Comparison of ENCODE assay signal across 9 cellular contexts in the genomic region with DNA sequence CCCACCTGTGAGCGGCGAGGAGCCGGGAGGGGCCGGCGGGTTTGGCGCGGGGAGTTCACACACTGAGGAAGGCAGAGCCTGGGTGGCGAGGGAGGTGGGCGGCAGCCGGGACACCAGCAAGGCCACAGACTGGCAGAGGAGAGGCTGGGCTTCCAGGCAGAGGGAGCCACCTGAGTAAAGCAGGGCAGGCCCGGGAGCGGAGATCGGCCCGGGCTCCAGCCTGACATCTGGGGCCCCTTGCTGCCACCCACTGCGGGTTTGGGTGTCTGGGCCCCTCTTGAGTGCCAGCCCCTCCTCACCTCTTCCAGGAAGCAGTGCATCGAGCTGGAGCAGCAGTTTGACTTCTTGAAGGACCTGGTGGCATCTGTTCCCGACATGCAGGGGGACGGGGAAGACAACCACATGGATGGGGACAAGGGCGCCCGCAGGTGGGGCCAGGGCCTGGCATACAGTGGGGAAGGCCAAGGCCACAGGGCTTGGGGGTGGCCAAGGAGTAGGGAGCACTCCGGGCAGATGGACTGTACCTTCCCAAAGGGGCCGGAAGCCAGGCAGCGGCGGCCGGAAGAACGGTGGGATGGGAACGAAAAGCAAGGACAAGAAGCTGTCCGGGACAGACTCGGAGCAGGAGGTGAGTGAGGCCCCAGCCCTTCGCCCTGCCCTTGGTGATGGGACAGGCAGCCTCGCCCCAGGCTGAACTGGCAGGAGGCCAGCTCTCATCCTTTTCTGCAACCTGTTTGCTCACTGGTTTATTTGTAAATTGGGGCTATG. TPM values are rescaled to one million over a fixed set of nuclear protein-coding genes. Genes with fewer than 3 reads are reported as not detected.
DNase-seq lines count a peak whose midpoint lies in the region; ATAC-seq and TF ChIP-seq lines count a peak whose summit lies in the region.
"Had no signal": no experiment of that assay in that cellular context is flagged by ENCODE, and none has a peak within 500 bp of the region (broad histone marks: within the 10 kb centered on the region; RNA-seq: fewer than 3 reads in every experiment).

No MANE protein-coding gene starts in this region.

- peak overlapping the region; percentile 47 to 71 for H3K9ac ChIP-seq in mucosa of rectum (ENCODE audit: low read depth in 1 of 2, low read length in 2 of 2)

- DNase-seq in EL (peak; percentile 26), breast epithelium (ENCODE audit: low spot score in 2 of 2) (peak in 1 of 2 donors; percentile 57), aorta (peak in 1 of 2 donors; percentile 72), NCI-H146 treated with DMSO at 0.1 percent for 48 hours (lab: John Stamatoyannopoulos, UW; ENCODE audit: unreplicated experiment) (no peak), NCI-H2081 (lab: John Stamatoyannopoulos, UW) (no peak)

- H3K4me1 ChIP-seq in breast epithelium = peaks cover 9 to 29% of the 10 kb centered on the region in 2 donors
- H3K4me1 ChIP-seq in mucosa of rectum (ENCODE audit: control insufficient read depth in 2 of 2, insufficient read depth in 2 of 2, low read length in 2 of 2) = peaks cover 31 to 32% of the 10 kb centered on the region in 2 donors
- H3K4me1 ChIP-seq in aorta (ENCODE audit: control insufficient read depth in 1 of 2, insufficient read depth in 2 of 2, low read length in 2 of 2) = peaks cover 0 to 1% of the 10 kb centered on the region in 2 donors

- H3K36me3 ChIP-seq in breast epithelium (no peaks in the 10 kb centered on the region), mucosa of rectum (ENCODE audit: control insufficient read depth in 2 of 2, insufficient read depth in 2 of 2, low read length in 2 of 2) (peaks cover 8 to 10% of the 10 kb centered on the region in 2 donors), aorta (ENCODE audit: control insufficient read depth in 1 of 2, insufficient read depth in 2 of 2, low read length in 1 of 2) (no peaks in the 10 kb centered on the region)

- H3K4me3 ChIP-seq in breast epithelium (peak overlapping the region; percentile 78 to 98 (median 95)), mucosa of rectum (ENCODE audit: low read length in 2 of 2) (peak overlapping the region; percentile 76 to 78), aorta (ENCODE audit: low read length in 2 of 2) (peak overlapping the region; percentile 51 to 64)

- ATAC-seq in HG03442 (IDR thresholded peaks at IDR 0.05; ENCODE audit: unreplicated experiment) = peak; percentile 3
- no peak for ATAC-seq in aorta (ENCODE audit: low FRiP score)
- ATAC-seq in HG02759 (IDR thresholded peaks at IDR 0.05; ENCODE audit: unreplicated experiment) = no peak

- TF ChIP-seq CTCF in breast epithelium (IDR thresholded peaks at IDR 0.05) = no peak

- TF ChIP-seq POLR2A in breast epithelium (IDR thresholded peaks at IDR 0.05) = no peak

- H3K27ac ChIP-seq in breast epithelium (peak overlapping the region; percentile 94 to 99), mucosa of rectum (ENCODE audit: low read depth in 2 of 2, low read length in 2 of 2) (peak overlapping the region; percentile 77 to 81), aorta (ENCODE audit: low read depth in 1 of 2, low read length in 2 of 2) (no peak overlapping the region)

- H3K9me3 ChIP-seq in breast epithelium (no peaks in the 10 kb centered on the region), mucosa of rectum (ENCODE audit: control insufficient read depth in 2 of 2, low read length in 2 of 2) (no peaks in the 10 kb centered on the region), aorta (ENCODE audit: control insufficient read depth, low read length) (no peaks in the 10 kb centered on the region)

- H3K27me3 ChIP-seq in breast epithelium = no peaks in the 10 kb centered on the region
- no peaks in the 10 kb centered on the region for H3K27me3 ChIP-seq in mucosa of rectum (ENCODE audit: control insufficient read depth in 2 of 2, insufficient read depth in 2 of 2, low read length in 2 of 2)
- no peaks in the 10 kb centered on the region for H3K27me3 ChIP-seq in aorta (ENCODE audit: control insufficient read depth in 1 of 2, insufficient read depth in 2 of 2, low read length in 1 of 2)

- WGBS in aorta, 2 donors = 27 to 38% methylated on average over 26 to 31 of the region's 31 CpGs

- intact Hi-C loops in breast epithelium (cut with DNase I; ENCODE audit: low total_unique reads) = loop anchor here (1.0 kb wide), 1 partner anchor 30 kb away; a partner anchor contains a TSS
- intact Hi-C loops in aorta (cut with DNase I) = loop anchor here in 1 of 2 donors (5.0 kb wide), 2 partner anchors 33 to 42 kb away; a partner anchor contains a TSS

RNA-seq across cellular contexts. Expression of a gene that starts 1.0 kb away (rescaled TPM):
- total RNA-seq in breast epithelium (10 to 100 TPM; 50.1 to 64.5 (median 51.5) TPM), aorta (10 to 100 TPM; 65.9 to 86.4 TPM)
- 100 to 1,000 TPM in 1 of 2 donors, 10 to 100 TPM in 1; 88.8 to 122 TPM for polyA plus RNA-seq in aorta

RNA-seq across cellular contexts. Expression of a gene that starts 1.4 kb away (rescaled TPM):
- total RNA-seq in breast epithelium (10 to 100 TPM; 16.7 to 20.3 (median 19.7) TPM), aorta (10 to 100 TPM; 45.6 to 47.3 TPM)
- 10 to 100 TPM; 34.9 to 55.3 TPM for polyA plus RNA-seq in aorta

RNA-seq across cellular contexts. Expression of a gene that starts 20.0 kb away (rescaled TPM):
- total RNA-seq in breast epithelium (10 to 100 TPM in 1 of 3 donors, 1 to 10 TPM in 2; 2.4 to 17.0 (median 7.2) TPM), aorta (10 to 100 TPM in 1 of 2 donors, 1 to 10 TPM in 1; 7.2 to 31.9 TPM)
- polyA plus RNA-seq in aorta = 1 to 10 TPM; 1.6 to 6.4 TPM

RNA-seq across cellular contexts. Expression of a gene that starts 25.1 kb away (rescaled TPM):
- total RNA-seq in breast epithelium = not detected
- not detected for total RNA-seq in aorta
- polyA plus RNA-seq in aorta = not detected
- total RNA-seq: LHCN-M2 had no signal

RNA-seq across cellular contexts. Expression of a gene that starts 29.7 kb away (rescaled TPM):
- total RNA-seq in breast epithelium = 10 to 100 TPM; 30.3 to 91.1 (median 41.9) TPM
- 10 to 100 TPM; 30.1 to 46.9 TPM for total RNA-seq in aorta
- 10 to 100 TPM; 23.9 to 72.8 TPM for polyA plus RNA-seq in aorta

Comparison
In these comparisons a context has a peak if more than half of its experiments do, and no peak if none do; other contexts are left out.
1. H3K27ac ChIP-seq: peak in breast epithelium (2 of 2) and mucosa of rectum (2 of 2); none in aorta (0 of 2).
2. Peak in every context shown above with its lines, with median percentiles within 50 percentile points of each other: H3K4me3 ChIP-seq.